ENCODE assay signal across 10 cellular contexts in genomic region chr17:18129041-18129502, GRCh38. TPM values are rescaled to one million over a fixed set of nuclear protein-coding genes. Genes with fewer than 3 reads are reported as not detected.
DNase-seq lines count a peak whose midpoint lies in the region; ATAC-seq and TF ChIP-seq lines count a peak whose summit lies in the region.
"Had no signal": no experiment of that assay in that cellular context is flagged by ENCODE, and none has a peak within 500 bp of the region (broad histone marks: within the 10 kb centered on the region; RNA-seq: fewer than 3 reads in every experiment).

No MANE protein-coding gene starts in this region.

- no peak for ATAC-seq in GM21717 (IDR thresholded peaks at IDR 0.05; ENCODE audit: unreplicated experiment)

- no peak overlapping the region for H2AFZ ChIP-seq in OCI-LY7 (ENCODE audit: low read length)

- H3K4me3 ChIP-seq in fibroblast of pulmonary artery (replicated peaks; ENCODE audit: low read depth, low read length) (no peak overlapping the region), OCI-LY7 (ENCODE audit: low read depth, low read length, poor library complexity, severe bottlenecking) (no peak overlapping the region)

- POLR2A ChIA-PET in RWPE1 (lab: Yijun Ruan, JAX; ENCODE audit: low non-redundant PET), result no interaction called here
- POLR2A ChIA-PET in OCI-LY7 (lab: Charles Lee), result no interaction called here

- H3K9me2 ChIP-seq in OCI-LY7 (ENCODE audit: insufficient read depth, low read length), result no peaks in the 10 kb centered on the region

- DNase-seq in HPDE6-E6E7 (ENCODE audit: extremely low spot score) (peak; percentile 26), RWPE1 (ENCODE audit: low spot score) (peak; percentile 53), fibroblast of pulmonary artery (ENCODE audit: low read depth) (peak; percentile 53), stromal cell of bone marrow (ENCODE audit: low read depth) (peak; percentile 43), D341Med (ENCODE audit: low spot score) (no peak), OCI-LY7 (ENCODE audit: low spot score) (no peak)
- DNase-seq: activated B cell treated with CpG ODN at 0.5 μM for 24 hours; activated naive CD8-positive, alpha-beta T cell treated with anti-CD3 and anti-CD28 coated beads for 36 hours; H9 had no signal

- TF ChIP-seq CTCF in RWPE1 (conservative IDR thresholded peaks at IDR 0.05; ENCODE audit: low read depth) (no peak), fibroblast of pulmonary artery (IDR thresholded peaks at IDR 0.05; ENCODE audit: low read length, missing control alignments) (no peak), OCI-LY7 (conservative IDR thresholded peaks at IDR 0.05; ENCODE audit: low read length) (no peak)

- H3K27ac ChIP-seq in RWPE1 (no peak overlapping the region), OCI-LY7 (ENCODE audit: low read depth, low read length, poor library complexity, severe bottlenecking) (no peak overlapping the region)

- no peaks in the 10 kb centered on the region for H3K4me1 ChIP-seq in OCI-LY7 (ENCODE audit: insufficient read depth, low read length, poor library complexity, severe bottlenecking)

- H3K79me2 ChIP-seq in OCI-LY7 (ENCODE audit: insufficient read depth, low read depth, low read length), result no peaks in the 10 kb centered on the region

- no peak overlapping the region for H3K4me2 ChIP-seq in OCI-LY7 (ENCODE audit: low read length)

- CTCF ChIA-PET in RWPE1 (lab: Yijun Ruan, JAX), result no interaction called here
- CTCF ChIA-PET in OCI-LY7 (lab: Charles Lee; ENCODE audit: unreplicated experiment), result no interaction called here

- no peaks in the 10 kb centered on the region for H3K36me3 ChIP-seq in OCI-LY7 (ENCODE audit: insufficient read depth, low read length)

- BruUV-seq in OCI-LY7 (replicated peaks; lab: Mats Ljungman, UMichigan), result no TSS peak

- no peaks in the 10 kb centered on the region for H4K20me1 ChIP-seq in OCI-LY7 (ENCODE audit: insufficient read depth, low read length)

- H3K9me3 ChIP-seq in OCI-LY7 (ENCODE audit: low read length), result no peaks in the 10 kb centered on the region

- intact Hi-C loops in OCI-LY7 (cut with micrococcal nuclease; ENCODE audit: unreplicated experiment), result no loop called here

RNA-seq across cellular contexts. Expression of gene MYO15A, which starts 20.5 kb away (rescaled TPM):
- total RNA-seq in OCI-LY7 (2014; rRNA removed; shearing (Covaris generic)), result 0.23 and 0.98 TPM in 2 replicates
- 1.4 and 2.0 TPM in 2 replicates for total RNA-seq in OCI-LY7 (2022)

RNA-seq across cellular contexts. Expression of gene DRG2, which starts 41.3 kb away (rescaled TPM):
- total RNA-seq in OCI-LY7 (2014; rRNA removed; shearing (Covaris generic)), result 46.4 and 62.6 TPM in 2 replicates
- 54.3 and 60.4 TPM in 2 replicates for total RNA-seq in OCI-LY7 (2022)

RNA-seq across cellular contexts. Expression of gene ALKBH5, which starts 54.6 kb away (rescaled TPM):
- 99.3 and 100 TPM in 2 replicates for total RNA-seq in OCI-LY7 (2014; rRNA removed; shearing (Covaris generic))
- total RNA-seq in OCI-LY7 (2022), result 120 and 125 TPM in 2 replicates

Comparison
In these comparisons a context has a peak if more than half of its experiments do, and no peak if none do; other contexts are left out.
1. DNase-seq: peak in HPDE6-E6E7 (single experiment), RWPE1 (single experiment), fibroblast of pulmonary artery (single experiment) and stromal cell of bone marrow (single experiment); none in D341Med (single experiment) and OCI-LY7 (single experiment).